25 cellular contexts compared by ENCODE assay signal in genomic region chr2:236947294-236947693, GRCh38.
"Had no signal": no experiment of that assay in that cellular context is flagged by ENCODE, and none has a peak within 500 bp of the region (broad histone marks: within the 10 kb centered on the region; RNA-seq: fewer than 3 reads in every experiment).

No MANE protein-coding gene starts in this region.

- DNase-seq: activated CD4-positive, alpha-beta T cell treated with anti-CD3 and anti-CD28 coated beads for 48 hours; activated CD4-positive, alpha-beta T cell treated with anti-CD3 and anti-CD28 coated beads, Interleukin-2, amount 50 U/mL, for 4 hours; activated CD4-positive, CD25-positive, alpha-beta regulatory T cell treated with anti-CD3 and anti-CD28 coated beads, Interleukin-2, amount 50 U/mL, for 72 hours; activated CD8-positive, alpha-beta memory T cell treated with anti-CD3 and anti-CD28 coated beads, Interleukin-2, amount 10 ng/mL, durations not matched to agents 7 days and 5 days; activated gamma-delta T cell; activated naive CD4-positive, alpha-beta T cell treated with anti-CD3 and anti-CD28 coated beads for 36 hours; activated T-cell treated with anti-CD3 and anti-CD28 coated beads, Interleukin-2, amount 50 U/mL, for 4 hours; amygdala; IMR-90; Kasumi-1; KBM-7; NCI-H1048; NCI-H146; NCI-H187 treated with DMSO at 0.1 percent for 48 hours; NCI-H2171; NCI-H226; NCI-H526; NCI-H774; SIG-M5; T-helper 17 cell; T-helper 9 cell had no signal

- H3K27ac Mint-ChIP-seq: activated CD8-positive, alpha-beta memory T cell treated with anti-CD3 and anti-CD28 coated beads, Interleukin-2, amount 10 ng/mL, durations not matched to agents 7 days and 5 days; activated naive CD4-positive, alpha-beta T cell treated with anti-CD3 and anti-CD28 coated beads for 36 hours; activated naive CD8-positive, alpha-beta T cell; activated T-helper 17 cell treated with anti-CD3 and anti-CD28 coated beads, Interleukin-2, amount 50 U/mL, for 72 hours; brain; T-helper 17 cell; WTC11 had no signal

- H3K36me3 Mint-ChIP-seq: activated naive CD8-positive, alpha-beta T cell; brain had no signal

- H3K4me1 Mint-ChIP-seq: activated T-helper 17 cell treated with anti-CD3 and anti-CD28 coated beads, Interleukin-2, amount 50 U/mL, for 72 hours had no signal

- ATAC-seq: activated CD8-positive, alpha-beta memory T cell treated with anti-CD3 and anti-CD28 coated beads, Interleukin-2, amount 10 ng/mL, durations not matched to agents 7 days and 5 days; activated T-cell treated with anti-CD3 and anti-CD28 coated beads, Interleukin-2, amount 50 U/mL, for 4 hours; activated T-helper 17 cell treated with anti-CD3 and anti-CD28 coated beads, Interleukin-2, amount 50 U/mL, for 72 hours; T-helper 17 cell; WTC11 had no signal

- H3K27me3 Mint-ChIP-seq: activated CD8-positive, alpha-beta memory T cell treated with anti-CD3 and anti-CD28 coated beads, Interleukin-2, amount 10 ng/mL, durations not matched to agents 7 days and 5 days had no signal

- H3K4me3 Mint-ChIP-seq: activated CD8-positive, alpha-beta memory T cell treated with anti-CD3 and anti-CD28 coated beads, Interleukin-2, amount 10 ng/mL, durations not matched to agents 7 days and 5 days; activated naive CD4-positive, alpha-beta T cell treated with anti-CD3 and anti-CD28 coated beads for 36 hours; activated naive CD8-positive, alpha-beta T cell; activated T-cell treated with anti-CD3 and anti-CD28 coated beads, Interleukin-2, amount 50 U/mL, for 4 hours; activated T-helper 17 cell treated with anti-CD3 and anti-CD28 coated beads, Interleukin-2, amount 50 U/mL, for 72 hours; brain; T-helper 17 cell; WTC11 had no signal
